ENCODE assay signal across 30 cellular contexts in the genomic region with DNA sequence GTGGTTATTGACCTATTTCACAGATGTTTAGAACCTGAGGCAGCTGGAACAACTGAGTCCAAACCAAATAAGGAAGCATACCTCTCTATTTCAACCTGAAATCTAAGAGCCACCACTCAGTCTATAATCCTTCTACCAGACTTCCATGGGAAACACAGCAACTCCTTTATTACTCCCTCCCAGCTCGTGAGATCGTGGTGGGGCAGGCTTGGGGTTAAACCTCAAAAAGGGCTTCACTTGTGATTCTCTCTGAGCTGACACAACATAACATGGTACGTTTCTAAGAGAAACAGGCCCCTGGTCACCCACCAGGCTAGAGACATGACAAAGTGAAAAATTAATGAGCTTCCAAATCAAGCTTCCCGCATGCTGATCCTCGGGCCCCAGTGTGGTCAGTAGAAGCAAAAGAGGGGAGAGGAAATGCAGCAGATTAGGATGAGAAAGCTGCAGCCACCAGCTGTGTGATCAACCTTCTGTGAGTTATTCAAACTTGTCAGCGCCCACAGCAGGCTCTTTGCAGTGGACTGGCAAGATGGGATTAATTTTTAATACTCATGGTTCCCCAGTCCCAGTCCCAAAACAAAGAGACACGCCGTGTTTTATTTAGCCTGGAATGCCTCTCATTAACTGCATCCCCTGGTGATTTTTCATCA. TPM values are rescaled to one million over a fixed set of nuclear protein-coding genes. Genes with fewer than 3 reads are reported as not detected.
A peak's percentile ranks its signal among the peaks of the same experiment; 100 is the strongest.
DNase-seq lines count a peak whose midpoint lies in the region; TF ChIP-seq lines count a peak whose summit lies in the region.
"Had no signal": no experiment of that assay in that cellular context is flagged by ENCODE, and none has a peak within 500 bp of the region (broad histone marks: within the 10 kb centered on the region; RNA-seq: fewer than 3 reads in every experiment).

No MANE protein-coding gene starts in this region.

- peak overlapping the region; percentile 4; the same call in 1 of the 2 replicates for H3K4me3 ChIP-seq in SJCRH30
- H3K4me3 ChIP-seq in MM.1S (ENCODE audit: low read length): no peak overlapping the region
- H3K4me3 ChIP-seq: GM23248, psoas muscle, upper lobe of left lung had no signal

- TF ChIP-seq CTCF in nephron (IDR thresholded peaks at IDR 0.05; ENCODE audit: unreplicated experiment in 3 of 3) (no peak), MM.1S (IDR thresholded peaks at IDR 0.05; ENCODE audit: low read length) (no peak)

- H3K36me3 Mint-ChIP-seq in nephron (ENCODE audit: low read depth): peaks cover 21% of the 10 kb centered on the region
- H3K36me3 Mint-ChIP-seq: activated naive CD4-positive, alpha-beta T cell treated with anti-CD3 and anti-CD28 coated beads, Interleukin-2, amount 50 U/mL, for 24 hours; CD4-positive, alpha-beta memory T cell; naive thymus-derived CD8-positive, alpha-beta T cell; stimulated activated naive B cell treated with anti-CD40 and anti-IgM and Interleukin-4, amounts not matched to agents 10 μg/mL and 1 μg/mL and 100 μg/mL, for 72 hours had no signal

- no peaks in the 10 kb centered on the region for H3K9me3 ChIP-seq in SJCRH30 (replicated peaks)
- no peaks in the 10 kb centered on the region for H3K9me3 ChIP-seq in MM.1S (replicated peaks; ENCODE audit: insufficient read depth, low read length)
- H3K9me3 ChIP-seq: psoas muscle, upper lobe of left lung had no signal

- no peaks in the 10 kb centered on the region for H4K20me1 ChIP-seq in MM.1S (ENCODE audit: insufficient read depth, low read length)

- H3K9me3 Mint-ChIP-seq in nephron: no peaks in the 10 kb centered on the region
- H3K9me3 Mint-ChIP-seq: activated CD4-positive, alpha-beta T cell treated with anti-CD3 and anti-CD28 coated beads, Interleukin-2, amount 10 ng/mL, durations not matched to agents 24 days and 14 days; activated naive CD4-positive, alpha-beta T cell treated with anti-CD3 and anti-CD28 coated beads, Interleukin-2, amount 50 U/mL, for 24 hours; CD4-positive, alpha-beta memory T cell; naive thymus-derived CD8-positive, alpha-beta T cell; stimulated activated naive B cell treated with anti-CD40 and anti-IgM and Interleukin-4, amounts not matched to agents 10 μg/mL and 1 μg/mL and 100 μg/mL, for 72 hours had no signal

- H3K4me2 ChIP-seq in MM.1S (ENCODE audit: low read depth, low read length): no peak overlapping the region

- H3K9me2 ChIP-seq in MM.1S (replicated peaks; ENCODE audit: insufficient read depth, low read length): no peaks in the 10 kb centered on the region

- peak; percentile 42 for DNase-seq in ACHN
- peak; percentile 27 to 43 for DNase-seq in SJCRH30
- DNase-seq in glomerular visceral epithelial cell (ENCODE audit: extremely low spot score): peak; percentile 52
- no peak for DNase-seq in putamen (ENCODE audit: low spot score)
- DNase-seq in MM.1S: no peak
- DNase-seq in cerebellum (ENCODE audit: low spot score): no peak
- no peak for DNase-seq in Kasumi-1 (lab: John Stamatoyannopoulos, UW)
- DNase-seq: activated CD4-positive, alpha-beta T cell treated with anti-CD3 and anti-CD28 coated beads, Interleukin-2, amount 10 ng/mL, durations not matched to agents 24 days and 14 days; amygdala; CD4-positive, alpha-beta memory T cell; effector CD8-positive, alpha-beta T cell; GM23248; islet precursor cell; KG1; midbrain; naive thymus-derived CD8-positive, alpha-beta T cell; NCI-H1417; NCI-H2029 treated with DMSO at 0.1 percent for 48 hours; occipital lobe; psoas muscle; SHP77; stimulated activated naive B cell treated with anti-CD40 and anti-IgM and Interleukin-4, amounts not matched to agents 10 μg/mL and 1 μg/mL and 100 μg/mL, for 72 hours; substantia nigra; upper lobe of left lung had no signal

- in situ Hi-C loops in ACHN (cut with HindIII; ENCODE audit: low pct_ligation_motif_present, low pct_unique_long_range_greater_than_20kb, low sequenced_read_pairs): no loop called here

- H3K27me3 Mint-ChIP-seq in nephron (ENCODE audit: low read depth): no peaks in the 10 kb centered on the region
- H3K27me3 Mint-ChIP-seq: stimulated activated naive B cell treated with anti-CD40 and anti-IgM and Interleukin-4, amounts not matched to agents 10 μg/mL and 1 μg/mL and 100 μg/mL, for 72 hours had no signal

- H3K79me2 ChIP-seq in MM.1S (ENCODE audit: low read length): no peaks in the 10 kb centered on the region

- peak overlapping the region in 1 of 3 experiments; percentile 15 for H3K4me3 Mint-ChIP-seq in nephron
- H3K4me3 Mint-ChIP-seq: activated CD4-positive, alpha-beta T cell treated with anti-CD3 and anti-CD28 coated beads, Interleukin-2, amount 10 ng/mL, durations not matched to agents 24 days and 14 days; activated naive CD4-positive, alpha-beta T cell treated with anti-CD3 and anti-CD28 coated beads, Interleukin-2, amount 50 U/mL, for 24 hours; CD4-positive, alpha-beta memory T cell; naive thymus-derived CD8-positive, alpha-beta T cell; stimulated activated naive B cell treated with anti-CD40 and anti-IgM and Interleukin-4, amounts not matched to agents 10 μg/mL and 1 μg/mL and 100 μg/mL, for 72 hours had no signal

- H3K27me3 ChIP-seq in SJCRH30 (no peaks in the 10 kb centered on the region), MM.1S (replicated peaks; ENCODE audit: insufficient read depth, low read length) (no peaks in the 10 kb centered on the region)
- H3K27me3 ChIP-seq: upper lobe of left lung had no signal

- H3K4me1 ChIP-seq in SJCRH30 (peaks cover 9% of the 10 kb centered on the region; the same call in 1 of the 2 replicates), MM.1S (ENCODE audit: low read length) (no peaks in the 10 kb centered on the region)
- H3K4me1 ChIP-seq: psoas muscle, upper lobe of left lung had no signal

- peak overlapping the region; percentile 80 to 96 (median 92) for H3K27ac Mint-ChIP-seq in nephron
- H3K27ac Mint-ChIP-seq: activated CD4-positive, alpha-beta T cell treated with anti-CD3 and anti-CD28 coated beads, Interleukin-2, amount 10 ng/mL, durations not matched to agents 24 days and 14 days; activated naive CD4-positive, alpha-beta T cell treated with anti-CD3 and anti-CD28 coated beads, Interleukin-2, amount 50 U/mL, for 24 hours; CD4-positive, alpha-beta memory T cell; naive thymus-derived CD8-positive, alpha-beta T cell; stimulated activated naive B cell treated with anti-CD40 and anti-IgM and Interleukin-4, amounts not matched to agents 10 μg/mL and 1 μg/mL and 100 μg/mL, for 72 hours had no signal

- no peak overlapping the region for H3K27ac ChIP-seq in SJCRH30
- H3K27ac ChIP-seq in MM.1S (ENCODE audit: low read length): no peak overlapping the region
- H3K27ac ChIP-seq: epithelial cell of prostate, GM23248, psoas muscle, upper lobe of left lung had no signal

- H3K36me3 ChIP-seq in SJCRH30 (no peaks in the 10 kb centered on the region), MM.1S (replicated peaks; ENCODE audit: insufficient read depth, low read length) (no peaks in the 10 kb centered on the region)
- H3K36me3 ChIP-seq: upper lobe of left lung had no signal

- H3K9ac ChIP-seq in MM.1S (ENCODE audit: low read length): no peak overlapping the region
- H3K9ac ChIP-seq: GM23248 had no signal

- no peak overlapping the region for H2AFZ ChIP-seq in MM.1S (ENCODE audit: low read length)
- H2AFZ ChIP-seq: GM23248 had no signal

- H3F3A ChIP-seq in MM.1S (ENCODE audit: insufficient read depth, low read length): no peaks in the 10 kb centered on the region

- peaks cover 37% of the 10 kb centered on the region for H3K4me1 Mint-ChIP-seq in nephron
- H3K4me1 Mint-ChIP-seq: activated CD4-positive, alpha-beta T cell treated with anti-CD3 and anti-CD28 coated beads, Interleukin-2, amount 10 ng/mL, durations not matched to agents 24 days and 14 days; activated naive CD4-positive, alpha-beta T cell treated with anti-CD3 and anti-CD28 coated beads, Interleukin-2, amount 50 U/mL, for 24 hours; CD4-positive, alpha-beta memory T cell; naive thymus-derived CD8-positive, alpha-beta T cell; stimulated activated naive B cell treated with anti-CD40 and anti-IgM and Interleukin-4, amounts not matched to agents 10 μg/mL and 1 μg/mL and 100 μg/mL, for 72 hours had no signal

RNA-seq across cellular contexts. Expression of a gene that starts 9.3 kb away (rescaled TPM):
- 0.53 and 0.71 TPM in 2 replicates for total RNA-seq in SJCRH30 (2014; rRNA removed; shearing (Covaris generic))
- total RNA-seq in cerebellum: 0.18 TPM
- total RNA-seq: A172; activated CD4-positive, alpha-beta T cell treated with anti-CD3 and anti-CD28 coated beads, Interleukin-2, amount 10 ng/mL, durations not matched to agents 24 days and 14 days; activated CD8-positive, alpha-beta memory T cell treated with anti-CD3 and anti-CD28 coated beads for 36 hours; bronchial epithelial cell; CD4-positive, alpha-beta memory T cell; GM23248; naive thymus-derived CD8-positive, alpha-beta T cell had no signal

Comparison
In these comparisons a context has a peak if more than half of its experiments do, and no peak if none do; other contexts are left out.
1. DNase-seq: peak in ACHN (single experiment), SJCRH30 (2 of 2) and glomerular visceral epithelial cell (single experiment); none in putamen (single experiment), MM.1S (single experiment), cerebellum (single experiment) and Kasumi-1 (0 of 2).